In the genomic region with DNA sequence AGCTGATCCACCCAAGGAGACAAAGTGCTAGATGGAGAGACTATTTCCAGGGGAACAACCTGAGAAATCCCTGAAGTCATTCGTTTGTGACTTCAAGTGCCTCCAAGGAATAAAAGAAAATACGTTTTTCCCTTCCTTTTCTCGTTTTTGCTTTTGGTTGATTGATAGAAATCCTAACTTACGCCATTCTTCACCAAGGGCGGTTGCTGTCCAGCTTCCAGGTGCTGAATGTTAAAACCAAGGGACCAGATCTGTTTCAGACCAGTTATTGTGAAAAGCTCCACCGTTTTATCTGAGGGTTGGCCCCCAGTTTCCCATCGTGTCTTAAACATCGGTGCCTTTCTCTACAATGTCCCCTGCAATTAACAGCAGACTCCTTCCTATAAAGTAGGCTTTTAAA, we compare ENCODE assay signal across 1 cellular context.
TF ChIP-seq lines count a peak whose summit lies in the region.

No MANE protein-coding gene starts in this region.

TF ChIP-seq in HepG2, 621 proteins besides CTCF, POLR2A, EP300 and RAD21 (continued from another document):
- TF ChIP-seq, protein P1, sequence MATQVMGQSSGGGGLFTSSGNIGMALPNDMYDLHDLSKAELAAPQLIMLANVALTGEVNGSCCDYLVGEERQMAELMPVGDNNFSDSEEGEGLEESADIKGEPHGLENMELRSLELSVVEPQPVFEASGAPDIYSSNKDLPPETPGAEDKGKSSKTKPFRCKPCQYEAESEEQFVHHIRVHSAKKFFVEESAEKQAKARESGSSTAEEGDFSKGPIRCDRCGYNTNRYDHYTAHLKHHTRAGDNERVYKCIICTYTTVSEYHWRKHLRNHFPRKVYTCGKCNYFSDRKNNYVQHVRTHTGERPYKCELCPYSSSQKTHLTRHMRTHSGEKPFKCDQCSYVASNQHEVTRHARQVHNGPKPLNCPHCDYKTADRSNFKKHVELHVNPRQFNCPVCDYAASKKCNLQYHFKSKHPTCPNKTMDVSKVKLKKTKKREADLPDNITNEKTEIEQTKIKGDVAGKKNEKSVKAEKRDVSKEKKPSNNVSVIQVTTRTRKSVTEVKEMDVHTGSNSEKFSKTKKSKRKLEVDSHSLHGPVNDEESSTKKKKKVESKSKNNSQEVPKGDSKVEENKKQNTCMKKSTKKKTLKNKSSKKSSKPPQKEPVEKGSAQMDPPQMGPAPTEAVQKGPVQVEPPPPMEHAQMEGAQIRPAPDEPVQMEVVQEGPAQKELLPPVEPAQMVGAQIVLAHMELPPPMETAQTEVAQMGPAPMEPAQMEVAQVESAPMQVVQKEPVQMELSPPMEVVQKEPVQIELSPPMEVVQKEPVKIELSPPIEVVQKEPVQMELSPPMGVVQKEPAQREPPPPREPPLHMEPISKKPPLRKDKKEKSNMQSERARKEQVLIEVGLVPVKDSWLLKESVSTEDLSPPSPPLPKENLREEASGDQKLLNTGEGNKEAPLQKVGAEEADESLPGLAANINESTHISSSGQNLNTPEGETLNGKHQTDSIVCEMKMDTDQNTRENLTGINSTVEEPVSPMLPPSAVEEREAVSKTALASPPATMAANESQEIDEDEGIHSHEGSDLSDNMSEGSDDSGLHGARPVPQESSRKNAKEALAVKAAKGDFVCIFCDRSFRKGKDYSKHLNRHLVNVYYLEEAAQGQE (IDR thresholded peaks at IDR 0.05; ENCODE audit: borderline replicate concordance in 1 of 2, low read depth in 1 of 2, low read length in 2 of 2), result peak; percentile 58 to 96
- no peak for TF ChIP-seq ZNF264 (CRISPR knock-in tag; IDR thresholded peaks at IDR 0.05)
- TF ChIP-seq SAP130 (CRISPR knock-in tag; IDR thresholded peaks at IDR 0.05; ENCODE audit: low read depth), result no peak
- no peak for TF ChIP-seq CEBPB (IDR thresholded peaks at IDR 0.05; ENCODE audit: borderline replicate concordance, low read depth, low read length)
- TF ChIP-seq TEAD3 (CRISPR knock-in tag; optimal IDR thresholded peaks at IDR 0.05; ENCODE audit: borderline replicate concordance), result no peak
- TF ChIP-seq, protein P2, sequence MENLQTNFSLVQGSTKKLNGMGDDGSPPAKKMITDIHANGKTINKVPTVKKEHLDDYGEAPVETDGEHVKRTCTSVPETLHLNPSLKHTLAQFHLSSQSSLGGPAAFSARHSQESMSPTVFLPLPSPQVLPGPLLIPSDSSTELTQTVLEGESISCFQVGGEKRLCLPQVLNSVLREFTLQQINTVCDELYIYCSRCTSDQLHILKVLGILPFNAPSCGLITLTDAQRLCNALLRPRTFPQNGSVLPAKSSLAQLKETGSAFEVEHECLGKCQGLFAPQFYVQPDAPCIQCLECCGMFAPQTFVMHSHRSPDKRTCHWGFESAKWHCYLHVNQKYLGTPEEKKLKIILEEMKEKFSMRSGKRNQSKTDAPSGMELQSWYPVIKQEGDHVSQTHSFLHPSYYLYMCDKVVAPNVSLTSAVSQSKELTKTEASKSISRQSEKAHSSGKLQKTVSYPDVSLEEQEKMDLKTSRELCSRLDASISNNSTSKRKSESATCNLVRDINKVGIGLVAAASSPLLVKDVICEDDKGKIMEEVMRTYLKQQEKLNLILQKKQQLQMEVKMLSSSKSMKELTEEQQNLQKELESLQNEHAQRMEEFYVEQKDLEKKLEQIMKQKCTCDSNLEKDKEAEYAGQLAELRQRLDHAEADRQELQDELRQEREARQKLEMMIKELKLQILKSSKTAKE (CRISPR knock-in tag; IDR thresholded peaks at IDR 0.05; ENCODE audit: borderline replicate concordance), result no peak
- TF ChIP-seq, protein P3, sequence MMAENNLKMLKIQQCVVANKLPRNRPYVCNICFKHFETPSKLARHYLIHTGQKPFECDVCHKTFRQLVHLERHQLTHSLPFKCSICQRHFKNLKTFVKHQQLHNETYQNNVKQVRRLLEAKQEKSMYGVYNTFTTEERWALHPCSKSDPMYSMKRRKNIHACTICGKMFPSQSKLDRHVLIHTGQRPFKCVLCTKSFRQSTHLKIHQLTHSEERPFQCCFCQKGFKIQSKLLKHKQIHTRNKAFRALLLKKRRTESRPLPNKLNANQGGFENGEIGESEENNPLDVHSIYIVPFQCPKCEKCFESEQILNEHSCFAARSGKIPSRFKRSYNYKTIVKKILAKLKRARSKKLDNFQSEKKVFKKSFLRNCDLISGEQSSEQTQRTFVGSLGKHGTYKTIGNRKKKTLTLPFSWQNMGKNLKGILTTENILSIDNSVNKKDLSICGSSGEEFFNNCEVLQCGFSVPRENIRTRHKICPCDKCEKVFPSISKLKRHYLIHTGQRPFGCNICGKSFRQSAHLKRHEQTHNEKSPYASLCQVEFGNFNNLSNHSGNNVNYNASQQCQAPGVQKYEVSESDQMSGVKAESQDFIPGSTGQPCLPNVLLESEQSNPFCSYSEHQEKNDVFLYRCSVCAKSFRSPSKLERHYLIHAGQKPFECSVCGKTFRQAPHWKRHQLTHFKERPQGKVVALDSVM (CRISPR knock-in tag; IDR thresholded peaks at IDR 0.05), result no peak
- no peak for TF ChIP-seq FOXK1 (CRISPR knock-in tag; IDR thresholded peaks at IDR 0.05; ENCODE audit: borderline replicate concordance, low read depth)
TF ChIP-seq in HepG2: peak in this region for 3.
